Comparison of ENCODE assay signal across 8 cellular contexts in genomic region chr15:24352767-24353166, GRCh38.
DNase-seq lines count a peak whose midpoint lies in the region; FAIRE-seq and TF ChIP-seq lines count a peak whose summit lies in the region.
"Not testable (repeated sequence)": the region's sequence is repeated elsewhere in the genome, so short reads cannot be mapped to it uniquely, and the experiment has no call there.

No MANE protein-coding gene starts in this region.

- WGBS in mesenchymal stem cell = 51% methylated on average over 7 of the region's 7 CpGs

- peak; percentile 45 for DNase-seq in Daoy (ENCODE audit: low read depth)
- DNase-seq in HT1080 (ENCODE audit: low read depth) = peak; percentile 45
- DNase-seq in MG63 = peak; percentile 13
- DNase-seq in RKO (ENCODE audit: low spot score) = peak; percentile 30
- peak; percentile 0 for DNase-seq in astrocyte (ENCODE audit: low read depth)
- peak; percentile 52 for DNase-seq in bronchial epithelial cell (ENCODE audit: low read depth)
- DNase-seq in fibroblast of mammary gland (ENCODE audit: low read depth) = peak; percentile 11
- peak; percentile 0 for DNase-seq in mesenchymal stem cell

- not testable (repeated sequence) for H3K18ac ChIP-seq in mesenchymal stem cell (ENCODE audit: low read depth in 1 of 2, low read length in 2 of 2)

- H2AK5ac ChIP-seq in mesenchymal stem cell (ENCODE audit: low read length, severe bottlenecking) = not testable (repeated sequence)

- not testable (repeated sequence) for H3K4me3 Mint-ChIP-seq in astrocyte (ENCODE audit: unreplicated experiment)

- H4K20me1 ChIP-seq in astrocyte (ENCODE audit: insufficient read depth, low read length) = not testable (repeated sequence)

- H3K4me1 Mint-ChIP-seq in astrocyte (ENCODE audit: low read depth, unreplicated experiment) = not testable (repeated sequence)

- not testable (repeated sequence) for FAIRE-seq in astrocyte (lab: Jason Lieb, UNC); bronchial epithelial cell (lab: Jason Lieb, UNC)

- H3K4me2 ChIP-seq in astrocyte (ENCODE audit: low read length); mesenchymal stem cell (ENCODE audit: low read length, poor library complexity, severe bottlenecking): not testable (repeated sequence)

- not testable (repeated sequence) for TF ChIP-seq CTCF in astrocyte (IDR thresholded peaks at IDR 0.05; ENCODE audit: insufficient read depth, low read depth, low read length); bronchial epithelial cell (IDR thresholded peaks at IDR 0.05; ENCODE audit: insufficient read depth, low read length, severe bottlenecking); fibroblast of mammary gland (conservative IDR thresholded peaks at IDR 0.05; ENCODE audit: control insufficient read depth, insufficient read depth, low read depth, low read length)

- not testable (repeated sequence) for H3K79me2 ChIP-seq in astrocyte (ENCODE audit: insufficient read depth, low read length)

- not testable (repeated sequence) for H3K36me3 Mint-ChIP-seq in astrocyte (ENCODE audit: low read depth, unreplicated experiment)

- H3K9me3 ChIP-seq in MG63; astrocyte (ENCODE audit: insufficient read depth, low read depth, low read length); mesenchymal stem cell (ENCODE audit: control insufficient read depth, low read length): not testable (repeated sequence)

- H2BK5ac ChIP-seq in mesenchymal stem cell (ENCODE audit: low read depth, low read length, poor library complexity, severe bottlenecking) = not testable (repeated sequence)

- H3K27me3 ChIP-seq in MG63; astrocyte (ENCODE audit: insufficient read depth, low read length); bronchial epithelial cell (ENCODE audit: control insufficient read depth, insufficient read depth, low read length); mesenchymal stem cell (ENCODE audit: control insufficient read depth in 1 of 2, insufficient read depth in 1 of 2, low read length in 2 of 2): not testable (repeated sequence)

- H3K9me3 Mint-ChIP-seq in astrocyte (ENCODE audit: unreplicated experiment) = not testable (repeated sequence)

- H3K36me3 ChIP-seq in MG63; astrocyte (ENCODE audit: insufficient read depth, low read length); bronchial epithelial cell (ENCODE audit: control insufficient read depth, insufficient read depth, low read length); mesenchymal stem cell (ENCODE audit: control insufficient read depth in 1 of 2, insufficient read depth in 2 of 2, low read depth in 1 of 2, low read length in 2 of 2): not testable (repeated sequence)

- not testable (repeated sequence) for H4K8ac ChIP-seq in mesenchymal stem cell (ENCODE audit: low read length)

- not testable (repeated sequence) for H3K79me1 ChIP-seq in mesenchymal stem cell (replicated peaks; ENCODE audit: low read length, poor library complexity, severe bottlenecking)

- not testable (repeated sequence) for H2BK120ac ChIP-seq in mesenchymal stem cell (ENCODE audit: low read depth, low read length)

- H3K4me1 ChIP-seq in astrocyte (ENCODE audit: insufficient read depth, low read length); mesenchymal stem cell (ENCODE audit: control insufficient read depth, insufficient read depth, low read depth, low read length): not testable (repeated sequence)

- H3K4ac ChIP-seq in mesenchymal stem cell (ENCODE audit: low read depth in 1 of 2, low read length in 2 of 2) = not testable (repeated sequence)

- not testable (repeated sequence) for H3K9ac ChIP-seq in astrocyte (ENCODE audit: low read length); mesenchymal stem cell (ENCODE audit: low read length)

- H3K4me3 ChIP-seq in MG63; astrocyte (ENCODE audit: insufficient read depth, low read depth, low read length); bronchial epithelial cell (ENCODE audit: low read depth, low read length); fibroblast of mammary gland (ENCODE audit: control insufficient read depth, low read depth, low read length); mesenchymal stem cell (ENCODE audit: insufficient read depth in 1 of 2, low read depth in 1 of 2, low read length in 2 of 2): not testable (repeated sequence)

- H3K27ac ChIP-seq in astrocyte (ENCODE audit: low read depth, low read length); mesenchymal stem cell (ENCODE audit: low read length, poor library complexity, severe bottlenecking): not testable (repeated sequence)

- H2AFZ ChIP-seq in astrocyte (ENCODE audit: low read depth, low read length); mesenchymal stem cell (ENCODE audit: low read depth, low read length): not testable (repeated sequence)

- H3K14ac ChIP-seq in mesenchymal stem cell (ENCODE audit: low read length in 2 of 2) = not testable (repeated sequence)

- not testable (repeated sequence) for H3K23ac ChIP-seq in mesenchymal stem cell (ENCODE audit: low read length in 2 of 2)

- not testable (repeated sequence) for H4K91ac ChIP-seq in mesenchymal stem cell (ENCODE audit: low read length)

- not testable (repeated sequence) for H3K27ac Mint-ChIP-seq in astrocyte (ENCODE audit: unreplicated experiment)

- not testable (repeated sequence) for H2BK15ac ChIP-seq in mesenchymal stem cell (ENCODE audit: low read depth, poor library complexity, severe bottlenecking)

- not testable (repeated sequence) for H3K27me3 Mint-ChIP-seq in astrocyte (ENCODE audit: low read depth, unreplicated experiment)

- not testable (repeated sequence) for H2BK12ac ChIP-seq in mesenchymal stem cell (ENCODE audit: low read length in 2 of 2)

Comparison
In these comparisons a context has a peak if more than half of its experiments do, and no peak if none do; other contexts are left out.
1. DNase-seq: peak in every context shown above with its lines; median percentile 52 in bronchial epithelial cell; 45 in Daoy; 45 in HT1080; 30 in RKO; 13 in MG63; 11 in fibroblast of mammary gland; 0 in astrocyte; 0 in mesenchymal stem cell.